Comparison of ENCODE assay signal across 26 cellular contexts in genomic region chr7:37663693-37664092, GRCh38. TPM values are rescaled to one million over a fixed set of nuclear protein-coding genes. Genes with fewer than 3 reads are reported as not detected.
DNase-seq lines count a peak whose midpoint lies in the region; ATAC-seq, FAIRE-seq and TF ChIP-seq lines count a peak whose summit lies in the region.
"Had no signal": no experiment of that assay in that cellular context is flagged by ENCODE, and none has a peak within 500 bp of the region (broad histone marks: within the 10 kb centered on the region; RNA-seq: fewer than 3 reads in every experiment).

No MANE protein-coding gene starts in this region.

- TF ChIP-seq CTCF in right atrium auricular region (IDR thresholded peaks at IDR 0.05) (no peak), K562 (IDR thresholded peaks at IDR 0.05 in 2 of 3, conservative IDR thresholded peaks at IDR 0.05 in 1 of 3; ENCODE audit: insufficient read depth in 2 of 3, low read depth in 1 of 3, low read length in 3 of 3) (no peak), spleen (IDR thresholded peaks at IDR 0.05 in 8 of 11, conservative IDR thresholded peaks at IDR 0.05 in 3 of 11) (no peak), RWPE1 (conservative IDR thresholded peaks at IDR 0.05; ENCODE audit: low read depth) (no peak), GM13977 (IDR thresholded peaks at IDR 0.05; ENCODE audit: extremely low read depth, insufficient read depth, missing control alignments) (no peak)

- no TSS peak for BruUV-seq in K562 (replicated peaks; lab: Mats Ljungman, UMichigan)

- 0% methylated on average over 4 of the region's 4 CpGs for WGBS in K562 (ENCODE audit: insufficient coverage, low coverage, missing lambda C conversion rate)
- WGBS in spleen, 5 donors: 23 to 42% (median 36%) methylated on average over 4 of the region's 4 CpGs

- H3K79me2 ChIP-seq in K562 (ENCODE audit: control insufficient read depth, insufficient read depth, low read length): no peaks in the 10 kb centered on the region

- H3K36me3 ChIP-seq in right atrium auricular region: no peaks in the 10 kb centered on the region
- no peaks in the 10 kb centered on the region for H3K36me3 ChIP-seq in K562 (ENCODE audit: control insufficient read depth, insufficient read depth, low read length)
- H3K36me3 ChIP-seq in spleen: no peaks in the 10 kb centered on the region

- H3K4me3 ChIP-seq in right atrium auricular region (no peak overlapping the region), K562 (no peak overlapping the region), spleen (peak overlapping the region in 1 of 8 donors; percentile 21)
- H3K4me3 ChIP-seq: PC-9, psoas muscle had no signal

- H4K20me1 ChIP-seq in K562 (replicated peaks; ENCODE audit: control insufficient read depth, insufficient read depth, low read length): no peaks in the 10 kb centered on the region

- no peak for FAIRE-seq in K562 (lab: Jason Lieb, UNC)
- FAIRE-seq: G401.6, urothelium cell line had no signal

- no peak overlapping the region for H3K9ac ChIP-seq in K562 (ENCODE audit: insufficient read depth in 1 of 2, low read depth in 2 of 2, low read length in 2 of 2)

- no peaks in the 10 kb centered on the region for H3K9me3 ChIP-seq in right atrium auricular region
- no peaks in the 10 kb centered on the region for H3K9me3 ChIP-seq in K562 (replicated peaks; ENCODE audit: control insufficient read depth, insufficient read depth, low read depth, low read length)
- H3K9me3 ChIP-seq in spleen: no peaks in the 10 kb centered on the region
- H3K9me3 ChIP-seq: psoas muscle had no signal

- CTCF ChIA-PET in K562 (lab: Yijun Ruan, JAX; ENCODE audit: low intra/inter-chr PET ratio) (no interaction called here), RWPE1 (lab: Yijun Ruan, JAX) (interaction anchor here (0.8 kb wide), 1 partner anchor 153 kb away, joined by 4 read pairs; no protein-coding TSS in a partner anchor)

- no peaks in the 10 kb centered on the region for H3K9me1 ChIP-seq in K562 (ENCODE audit: control insufficient read depth, insufficient read depth, low read length)

- H3K4me1 ChIP-seq in right atrium auricular region: no peaks in the 10 kb centered on the region
- no peaks in the 10 kb centered on the region for H3K4me1 ChIP-seq in K562 (replicated peaks in 1 of 2; ENCODE audit: control insufficient read depth in 2 of 2, insufficient read depth in 2 of 2, low read length in 2 of 2)
- peaks cover 0 to 30% (median 4%) of the 10 kb centered on the region in 6 donors for H3K4me1 ChIP-seq in spleen
- H3K4me1 ChIP-seq: psoas muscle had no signal

- H3K27me3 ChIP-seq in right atrium auricular region (no peaks in the 10 kb centered on the region), K562 (ENCODE audit: control insufficient read depth in 2 of 2, insufficient read depth in 2 of 2, low read length in 2 of 2) (peaks cover 0 to 3% of the 10 kb centered on the region in 2 experiments; a peak in 1 of 5 replicates), spleen (replicated peaks in 1 of 7) (peaks cover 0 to 6% (median 0%) of the 10 kb centered on the region in 7 donors)

- in situ Hi-C loops in K562 (cut with MboI) (no loop called here), GM13977 (cut with MboI; ENCODE audit: low pct_unique_long_range_greater_than_20kb, low sequenced_read_pairs, unreplicated experiment) (no loop called here)

- no peak overlapping the region for H3K4me2 ChIP-seq in K562 (ENCODE audit: insufficient read depth, low read length)
- H3K4me2 ChIP-seq: PC-9 had no signal

- POLR2A ChIA-PET in K562 (lab: Yijun Ruan, JAX) (no interaction called here), RWPE1 (lab: Yijun Ruan, JAX; ENCODE audit: low non-redundant PET) (no interaction called here)

- no peak for TF ChIP-seq RAD21 in K562 (CRISPR knock-in tag; conservative IDR thresholded peaks at IDR 0.05 in 1 of 2, IDR thresholded peaks at IDR 0.05 in 1 of 2)

- no peak overlapping the region for H2AFZ ChIP-seq in K562 (ENCODE audit: low read depth, low read length)
- H2AFZ ChIP-seq: PC-9 had no signal

- DNase-seq in Right ventricle myocardium inferior (ENCODE audit: missing footprints) (peak; percentile 72), right atrium auricular region (ENCODE audit: low spot score) (no peak), NOMO-1 treated with dmso at 0.1 percent for 144 hours (lab: John Stamatoyannopoulos, UW; ENCODE audit: unreplicated experiment) (peak; percentile 38), K562 (ENCODE audit: extremely low read depth in 1 of 4, low spot score in 3 of 4) (no peak), spleen (no peak), NCI-H1694 (lab: John Stamatoyannopoulos, UW) (no peak), RWPE1 (ENCODE audit: low spot score) (no peak), GM13977 (ENCODE audit: low spot score) (no peak)
- DNase-seq: 8988T; activated CD4-positive, alpha-beta T cell treated with anti-CD3 and anti-CD28 coated beads, Interleukin-2, amount 50 U/mL, for 4 hours; activated T-cell treated with anti-CD3 and anti-CD28 coated beads for 4 hours; amniotic stem cell; C1 segment of cervical spinal cord; DMS 273 treated with DMSO at 0.1 percent for 48 hours; hippocampal formation; islet precursor cell; mesendoderm; NCI-H1436; NCI-H524 treated with DMSO at 0.1 percent for 48 hours; PC-9; psoas muscle had no signal

- intact Hi-C loops in Right ventricle myocardium inferior (cut with DNase I) (no loop called here), K562 (cut with micrococcal nuclease) (no loop called here), spleen (cut with DNase I; ENCODE audit: low total_unique reads) (no loop called here)

- no peak for TF ChIP-seq POLR2A in K562 (conservative IDR thresholded peaks at IDR 0.05)
- TF ChIP-seq POLR2A in spleen (IDR thresholded peaks at IDR 0.05): no peak

- TF ChIP-seq EP300 in K562 (IDR thresholded peaks at IDR 0.05; ENCODE audit: low read length): no peak

- H3K27ac ChIP-seq in right atrium auricular region (no peak overlapping the region), K562 (ENCODE audit: extremely low read depth, low read depth, low read length) (no peak overlapping the region), spleen (peak overlapping the region in 7 of 8 donors; percentile 39 to 88 (median 76)), RWPE1 (no peak overlapping the region)
- H3K27ac ChIP-seq: PC-9, psoas muscle had no signal

- peak; percentile 37 for ATAC-seq in Right ventricle myocardium inferior
- ATAC-seq in K562: no peak
- ATAC-seq: psoas muscle had no signal

TF ChIP-seq in K562, 482 proteins besides CTCF, POLR2A, EP300 and RAD21 (continues in another document):
- TF ChIP-seq, protein P1, sequence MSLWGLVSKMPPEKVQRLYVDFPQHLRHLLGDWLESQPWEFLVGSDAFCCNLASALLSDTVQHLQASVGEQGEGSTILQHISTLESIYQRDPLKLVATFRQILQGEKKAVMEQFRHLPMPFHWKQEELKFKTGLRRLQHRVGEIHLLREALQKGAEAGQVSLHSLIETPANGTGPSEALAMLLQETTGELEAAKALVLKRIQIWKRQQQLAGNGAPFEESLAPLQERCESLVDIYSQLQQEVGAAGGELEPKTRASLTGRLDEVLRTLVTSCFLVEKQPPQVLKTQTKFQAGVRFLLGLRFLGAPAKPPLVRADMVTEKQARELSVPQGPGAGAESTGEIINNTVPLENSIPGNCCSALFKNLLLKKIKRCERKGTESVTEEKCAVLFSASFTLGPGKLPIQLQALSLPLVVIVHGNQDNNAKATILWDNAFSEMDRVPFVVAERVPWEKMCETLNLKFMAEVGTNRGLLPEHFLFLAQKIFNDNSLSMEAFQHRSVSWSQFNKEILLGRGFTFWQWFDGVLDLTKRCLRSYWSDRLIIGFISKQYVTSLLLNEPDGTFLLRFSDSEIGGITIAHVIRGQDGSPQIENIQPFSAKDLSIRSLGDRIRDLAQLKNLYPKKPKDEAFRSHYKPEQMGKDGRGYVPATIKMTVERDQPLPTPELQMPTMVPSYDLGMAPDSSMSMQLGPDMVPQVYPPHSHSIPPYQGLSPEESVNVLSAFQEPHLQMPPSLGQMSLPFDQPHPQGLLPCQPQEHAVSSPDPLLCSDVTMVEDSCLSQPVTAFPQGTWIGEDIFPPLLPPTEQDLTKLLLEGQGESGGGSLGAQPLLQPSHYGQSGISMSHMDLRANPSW (CRISPR knock-in tag; IDR thresholded peaks at IDR 0.05): no peak
- TF ChIP-seq, protein P2, sequence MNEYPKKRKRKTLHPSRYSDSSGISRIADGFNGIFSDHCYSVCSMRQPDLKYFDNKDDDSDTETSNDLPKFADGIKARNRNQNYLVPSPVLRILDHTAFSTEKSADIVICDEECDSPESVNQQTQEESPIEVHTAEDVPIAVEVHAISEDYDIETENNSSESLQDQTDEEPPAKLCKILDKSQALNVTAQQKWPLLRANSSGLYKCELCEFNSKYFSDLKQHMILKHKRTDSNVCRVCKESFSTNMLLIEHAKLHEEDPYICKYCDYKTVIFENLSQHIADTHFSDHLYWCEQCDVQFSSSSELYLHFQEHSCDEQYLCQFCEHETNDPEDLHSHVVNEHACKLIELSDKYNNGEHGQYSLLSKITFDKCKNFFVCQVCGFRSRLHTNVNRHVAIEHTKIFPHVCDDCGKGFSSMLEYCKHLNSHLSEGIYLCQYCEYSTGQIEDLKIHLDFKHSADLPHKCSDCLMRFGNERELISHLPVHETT (CRISPR knock-in tag; conservative IDR thresholded peaks at IDR 0.05 in 1 of 2, IDR thresholded peaks at IDR 0.05 in 1 of 2): 0 out of 4 replicates have a peak, but pooled peaks of 1 of the 2 experiments have one; percentile 34
- TF ChIP-seq SRF (CRISPR knock-in tag; IDR thresholded peaks at IDR 0.05) (no peak), SMC3 (conservative IDR thresholded peaks at IDR 0.05; ENCODE audit: insufficient read depth, low read depth, low read length) (no peak)

RNA-seq across cellular contexts. Expression of gene GPR141, which starts 19.9 kb away (rescaled TPM):
- total RNA-seq in Right ventricle myocardium inferior (0.60 TPM), right atrium auricular region (under 1 TPM in 1 of 2 donors, not detected in 1; 0.55 TPM), K562 (2014; rRNA removed) (not detected in 2 replicates), K562 (2014; rRNA removed; fragmentation: Illumina TruSeq; extraction: Trizol) (not detected in 2 replicates), K562 (2015; rRNA removed; fragmentation: Illumina TruSeq; extraction: Trizol) (not detected in 2 replicates), K562 (2021) (not detected in 2 replicates), spleen (10 to 100 TPM in 5 of 7 donors, 1 to 10 TPM in 2; 4.6 to 37.4 (median 16.4) TPM)
- total RNA-seq in K562 (2011; cell fraction: chromatin; rRNA removed; ENCODE audit: low replicate concordance): not detected in 2 replicates
- not detected in 2 replicates for total RNA-seq in K562 (2011; cell fraction: nucleolus; rRNA removed)
- total RNA-seq in K562 (2011; cell fraction: nucleoplasm; rRNA removed): not detected in 2 replicates
- polyA plus RNA-seq in K562 (2011; rRNA removed) (not detected in 2 replicates), K562 (2014; fragmentation: Illumina TruSeq; extraction: Trizol) (not detected in 2 replicates), K562 (2014; fragmentation: Nextera tagmentation; extraction: Ambion mirVana) (not detected), K562 (2014; rRNA removed) (not detected in 2 replicates), spleen (1 to 10 TPM in 2 of 3 donors, under 1 TPM in 1; 0.20 to 1.5 (median 1.0) TPM)
- not detected in 2 replicates for polyA plus RNA-seq in K562 (2011; cell fraction: cytosol; rRNA removed)
- polyA plus RNA-seq in K562 (2011; cell fraction: nucleus; rRNA removed): 0.23 TPM in 1 of 2 replicates, not detected in the other
- not detected in 2 replicates for polyA plus RNA-seq in K562 (2012)
- not detected in 2 replicates for polyA minus RNA-seq in K562 (2011; rRNA and poly(A)+ RNA removed)
- not detected in 2 replicates for polyA minus RNA-seq in K562 (2011; cell fraction: cytosol; rRNA and poly(A)+ RNA removed)
- not detected in 2 replicates for polyA minus RNA-seq in K562 (2011; cell fraction: nucleus; rRNA and poly(A)+ RNA removed)
- total RNA-seq: fibroblast of villous mesenchyme, LHCN-M2, PC-9, psoas muscle had no signal
- polyA plus RNA-seq: neural cell, psoas muscle had no signal

Comparison
In these comparisons a context has a peak if more than half of its experiments do, and no peak if none do; other contexts are left out.
1. DNase-seq: peak in Right ventricle myocardium inferior (single experiment) and NOMO-1 treated with dmso at 0.1 percent for 144 hours (single experiment); none in right atrium auricular region (single experiment), K562 (0 of 4), spleen (single experiment), NCI-H1694 (single experiment), RWPE1 (single experiment) and GM13977 (single experiment).
2. H3K27ac ChIP-seq: peak in spleen (7 of 8); none in right atrium auricular region (0 of 2), K562 (single experiment) and RWPE1 (single experiment).